ENCODE assay signal across 24 cellular contexts in the genomic region with DNA sequence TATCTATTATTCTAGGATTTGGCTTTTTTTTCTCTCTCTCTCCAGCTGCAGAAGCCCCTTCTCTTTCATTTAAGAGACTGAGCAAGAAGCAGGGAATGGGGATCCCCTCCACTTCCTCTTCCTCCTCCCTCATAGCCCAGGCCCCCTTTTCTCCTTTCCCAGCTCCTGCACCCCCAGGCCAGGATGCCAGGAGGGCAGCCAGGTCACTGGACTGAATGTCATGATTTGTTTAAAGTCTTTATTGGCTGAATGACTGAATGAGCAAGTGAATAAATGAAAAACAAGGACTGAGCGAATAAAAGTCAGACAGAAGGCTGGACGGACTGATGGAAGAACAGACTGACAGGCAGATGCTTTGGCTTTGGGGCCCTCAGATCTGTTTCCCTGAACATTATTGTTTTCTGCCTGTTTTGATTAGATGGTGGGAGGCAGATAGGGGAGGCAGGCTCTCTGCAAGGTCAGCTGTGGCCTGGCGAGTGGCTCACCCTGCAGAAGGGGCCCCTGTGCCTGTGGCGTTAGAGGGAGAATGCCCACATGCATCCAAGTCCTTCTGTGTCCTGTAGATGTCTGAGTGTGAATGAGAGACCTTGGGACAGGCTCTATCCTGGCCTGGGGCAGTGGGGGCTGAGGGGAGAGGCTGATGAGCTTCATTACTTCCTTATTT. TPM values are rescaled to one million over a fixed set of nuclear protein-coding genes. Genes with fewer than 3 reads are reported as not detected.
DNase-seq lines count a peak whose midpoint lies in the region; ATAC-seq, FAIRE-seq and TF ChIP-seq lines count a peak whose summit lies in the region.
"Had no signal": no experiment of that assay in that cellular context is flagged by ENCODE, and none has a peak within 500 bp of the region (broad histone marks: within the 10 kb centered on the region; RNA-seq: fewer than 3 reads in every experiment).

No MANE protein-coding gene starts in this region.

- no peak for TF ChIP-seq CTCF in astrocyte (IDR thresholded peaks at IDR 0.05; ENCODE audit: insufficient read depth, low read depth, low read length)
- no peak for TF ChIP-seq CTCF in mesothelial cell of epicardium (IDR thresholded peaks at IDR 0.05; ENCODE audit: unreplicated experiment)

- H3K36me3 Mint-ChIP-seq in astrocyte (ENCODE audit: low read depth, unreplicated experiment) (no peaks in the 10 kb centered on the region), mesothelial cell of epicardium (no peaks in the 10 kb centered on the region)
- H3K36me3 Mint-ChIP-seq: naive thymus-derived CD4-positive, alpha-beta T cell had no signal

- H3K4me3 ChIP-seq in astrocyte (ENCODE audit: insufficient read depth, low read depth, low read length) = no peak overlapping the region
- H3K4me3 ChIP-seq: A549, heart left ventricle, lung, psoas muscle, tibial artery had no signal

- H3K4me1 Mint-ChIP-seq in astrocyte (ENCODE audit: low read depth, unreplicated experiment) = peaks cover 17% of the 10 kb centered on the region
- peaks cover 35% of the 10 kb centered on the region for H3K4me1 Mint-ChIP-seq in mesothelial cell of epicardium

- peaks cover 24% of the 10 kb centered on the region for H3K4me1 ChIP-seq in astrocyte (ENCODE audit: insufficient read depth, low read length)

- no peaks in the 10 kb centered on the region for H3K9me3 ChIP-seq in astrocyte (ENCODE audit: insufficient read depth, low read depth, low read length)
- H3K9me3 ChIP-seq: A549, heart left ventricle, psoas muscle, tibial artery had no signal

- peaks cover 16% of the 10 kb centered on the region for H3K27me3 Mint-ChIP-seq in astrocyte (ENCODE audit: low read depth, unreplicated experiment)
- H3K27me3 Mint-ChIP-seq in mesothelial cell of epicardium (ENCODE audit: low read depth) = no peaks in the 10 kb centered on the region

- H3K27ac Mint-ChIP-seq in astrocyte (ENCODE audit: unreplicated experiment) (no peak overlapping the region), mesothelial cell of epicardium (peak overlapping the region; percentile 15)
- H3K27ac Mint-ChIP-seq: effector memory CD8-positive, alpha-beta T cell; naive thymus-derived CD4-positive, alpha-beta T cell; T-helper 2 cell treated with Interferon-gamma antibody and Interleukin-4, amounts not matched to agents 5 μg/mL and 100 μg/mL, for 36 hours had no signal

- no peaks in the 10 kb centered on the region for H3K36me3 ChIP-seq in astrocyte (ENCODE audit: insufficient read depth, low read length)
- H3K36me3 ChIP-seq: heart left ventricle, tibial artery had no signal

- H3K4me3 Mint-ChIP-seq in astrocyte (ENCODE audit: unreplicated experiment) = peak overlapping the region; percentile 31
- H3K4me3 Mint-ChIP-seq in mesothelial cell of epicardium = no peak overlapping the region
- H3K4me3 Mint-ChIP-seq: effector memory CD8-positive, alpha-beta T cell; naive thymus-derived CD4-positive, alpha-beta T cell; T-helper 2 cell treated with Interferon-gamma antibody and Interleukin-4, amounts not matched to agents 5 μg/mL and 100 μg/mL, for 36 hours had no signal

- H3K79me2 ChIP-seq in astrocyte (ENCODE audit: insufficient read depth, low read length) = no peaks in the 10 kb centered on the region

- intact Hi-C loops in Right ventricle myocardium inferior (cut with DNase I) = loop anchor here (10.0 kb wide), 1 partner anchor 220 kb away; no protein-coding TSS in a partner anchor
- intact Hi-C loops in cardiac septum (cut with DNase I) = loop anchor here (5.0 kb wide), 2 partner anchors 72 to 217 kb away; no protein-coding TSS in a partner anchor
- intact Hi-C loops in left ventricle myocardium superior (cut with micrococcal nuclease) = loop anchor here (10.0 kb wide), 1 partner anchor 120 kb away; no protein-coding TSS in a partner anchor

- ATAC-seq in Right ventricle myocardium inferior (no peak), left ventricle myocardium superior (no peak)
- ATAC-seq: A549; activated CD4-positive, CD25-positive, alpha-beta regulatory T cell treated with anti-CD3 and anti-CD28 coated beads, Interleukin-2, amount 50 U/mL, for 24 hours; effector memory CD8-positive, alpha-beta T cell; heart left ventricle; naive thymus-derived CD4-positive, alpha-beta T cell; psoas muscle had no signal

- peaks cover 2% of the 10 kb centered on the region for H4K20me1 ChIP-seq in astrocyte (ENCODE audit: insufficient read depth, low read length)

- H3K9me3 Mint-ChIP-seq in astrocyte (ENCODE audit: unreplicated experiment) (no peaks in the 10 kb centered on the region), mesothelial cell of epicardium (no peaks in the 10 kb centered on the region)
- H3K9me3 Mint-ChIP-seq: effector memory CD8-positive, alpha-beta T cell; naive thymus-derived CD4-positive, alpha-beta T cell; T-helper 2 cell treated with Interferon-gamma antibody and Interleukin-4, amounts not matched to agents 5 μg/mL and 100 μg/mL, for 36 hours had no signal

- DNase-seq in Right ventricle myocardium inferior (ENCODE audit: missing footprints) = peak; percentile 43
- DNase-seq in cardiac septum (ENCODE audit: low spot score) = no peak
- DNase-seq in astrocyte (ENCODE audit: low read depth) = no peak
- no peak for DNase-seq in mesothelial cell of epicardium (ENCODE audit: low spot score in 2 of 2, unreplicated experiment in 2 of 2)
- peak; percentile 42 for DNase-seq in ureter (ENCODE audit: low spot score)
- no peak for DNase-seq in left ventricle myocardium superior
- no peak for DNase-seq in T-helper 2 cell
- DNase-seq in NCI-H526 treated with DMSO at 0.1 percent for 48 hours (lab: John Stamatoyannopoulos, UW) = no peak
- DNase-seq: DND-41; effector memory CD8-positive, alpha-beta T cell; GOT3; naive thymus-derived CD4-positive, alpha-beta T cell; NCI-H2029 treated with DMSO at 0.1 percent for 48 hours; NCI-H510A treated with DMSO at 0.1 percent for 48 hours; Right ventricle myocardium superior; stimulated activated CD4-positive, alpha-beta T cell treated with anti-CD3 and anti-CD28 coated beads, Interleukin-12 subunit alpha, Interleukin-12 subunit beta, amount 100 ng/mL, for 4 hours had no signal

- no peaks in the 10 kb centered on the region for H3K27me3 ChIP-seq in astrocyte (ENCODE audit: insufficient read depth, low read length)
- H3K27me3 ChIP-seq: heart left ventricle had no signal

- no peak for FAIRE-seq in astrocyte (lab: Jason Lieb, UNC)
- FAIRE-seq: A549 had no signal

- no peak overlapping the region for H3K4me2 ChIP-seq in astrocyte (ENCODE audit: low read length)
- H3K4me2 ChIP-seq: A549 had no signal

- H3K27ac ChIP-seq in astrocyte (ENCODE audit: low read depth, low read length) = no peak overlapping the region
- H3K27ac ChIP-seq: A549, heart left ventricle, HL-60, psoas muscle, tibial artery had no signal

- H3K9ac ChIP-seq in astrocyte (ENCODE audit: low read length) = no peak overlapping the region

- no peak overlapping the region for H2AFZ ChIP-seq in astrocyte (ENCODE audit: low read depth, low read length)

RNA-seq across cellular contexts. Expression of gene ADGRB2, which starts 20.3 kb away (rescaled TPM):
- total RNA-seq in Right ventricle myocardium inferior (16.1 TPM), cardiac septum (7.7 TPM), astrocyte (25.1 and 25.8 TPM in 2 replicates), mesothelial cell of epicardium (21.5 to 24.0 TPM (median 21.9 TPM) in 3 replicates), ureter (7.5 TPM), left ventricle myocardium superior (10.0 TPM)

RNA-seq across cellular contexts. Expression of gene SPOCD1, which starts 31.3 kb away (rescaled TPM):
- total RNA-seq in Right ventricle myocardium inferior = not detected
- total RNA-seq in cardiac septum = 0.19 TPM
- total RNA-seq in astrocyte = 27.8 and 28.0 TPM in 2 replicates
- 0.75 to 1.3 TPM (median 1.0 TPM) in 3 replicates for total RNA-seq in mesothelial cell of epicardium
- 39.8 TPM for total RNA-seq in ureter
- not detected for total RNA-seq in left ventricle myocardium superior
- total RNA-seq: Right ventricle myocardium superior had no signal

Comparison
In these comparisons a context has a peak if more than half of its experiments do, and no peak if none do; other contexts are left out.
1. DNase-seq: peak in Right ventricle myocardium inferior (single experiment) and ureter (single experiment); none in cardiac septum (single experiment), astrocyte (single experiment), mesothelial cell of epicardium (0 of 2), left ventricle myocardium superior (single experiment), T-helper 2 cell (0 of 5) and NCI-H526 treated with DMSO at 0.1 percent for 48 hours (single experiment).
2. RNA of gene SPOCD1, which starts 31.3 kb away (total RNA-seq): 39.8 TPM in ureter (single experiment) and 27.8 to 28.0 TPM in astrocyte; 0.75 to 1.3 TPM in mesothelial cell of epicardium, 0.19 TPM in cardiac septum (single experiment), not detected in Right ventricle myocardium inferior (single experiment) and not detected in left ventricle myocardium superior (single experiment); every median in the first group is over 10 times any median in the second.